Comparison of ENCODE assay signal across 1 cellular context in the genomic region with DNA sequence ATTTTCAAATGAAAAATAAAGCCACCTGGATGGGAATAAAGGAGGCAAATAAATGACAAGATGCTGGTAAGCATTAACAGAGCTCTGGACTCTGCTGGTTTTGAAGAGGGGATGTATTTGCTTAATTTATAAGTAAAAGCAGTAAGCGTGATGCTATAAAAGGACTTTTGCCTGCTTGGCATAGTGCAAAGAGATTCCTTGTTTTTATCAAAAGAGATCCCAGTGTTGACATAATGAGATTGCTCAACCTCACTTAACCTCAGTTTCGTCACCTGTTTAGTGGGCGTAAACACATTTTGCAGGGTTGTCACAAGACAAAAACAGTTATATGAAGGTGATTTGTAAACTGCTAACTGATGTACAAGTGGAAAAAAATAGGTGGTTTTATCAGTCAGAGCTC.
TF ChIP-seq lines count a peak whose summit lies in the region.

No MANE protein-coding gene starts in this region.

TF ChIP-seq in GM12878, 131 proteins besides CTCF, POLR2A, EP300 and RAD21 (continues in another document):
- no peak for TF ChIP-seq SREBF2 (IDR thresholded peaks at IDR 0.05; ENCODE audit: low read length)
- no peak for TF ChIP-seq NFIC (IDR thresholded peaks at IDR 0.05; ENCODE audit: low read depth, low read length)
- no peak for TF ChIP-seq SRF (IDR thresholded peaks at IDR 0.05; ENCODE audit: low read depth in 2 of 2, low read length in 2 of 2)
- TF ChIP-seq, protein P1, sequence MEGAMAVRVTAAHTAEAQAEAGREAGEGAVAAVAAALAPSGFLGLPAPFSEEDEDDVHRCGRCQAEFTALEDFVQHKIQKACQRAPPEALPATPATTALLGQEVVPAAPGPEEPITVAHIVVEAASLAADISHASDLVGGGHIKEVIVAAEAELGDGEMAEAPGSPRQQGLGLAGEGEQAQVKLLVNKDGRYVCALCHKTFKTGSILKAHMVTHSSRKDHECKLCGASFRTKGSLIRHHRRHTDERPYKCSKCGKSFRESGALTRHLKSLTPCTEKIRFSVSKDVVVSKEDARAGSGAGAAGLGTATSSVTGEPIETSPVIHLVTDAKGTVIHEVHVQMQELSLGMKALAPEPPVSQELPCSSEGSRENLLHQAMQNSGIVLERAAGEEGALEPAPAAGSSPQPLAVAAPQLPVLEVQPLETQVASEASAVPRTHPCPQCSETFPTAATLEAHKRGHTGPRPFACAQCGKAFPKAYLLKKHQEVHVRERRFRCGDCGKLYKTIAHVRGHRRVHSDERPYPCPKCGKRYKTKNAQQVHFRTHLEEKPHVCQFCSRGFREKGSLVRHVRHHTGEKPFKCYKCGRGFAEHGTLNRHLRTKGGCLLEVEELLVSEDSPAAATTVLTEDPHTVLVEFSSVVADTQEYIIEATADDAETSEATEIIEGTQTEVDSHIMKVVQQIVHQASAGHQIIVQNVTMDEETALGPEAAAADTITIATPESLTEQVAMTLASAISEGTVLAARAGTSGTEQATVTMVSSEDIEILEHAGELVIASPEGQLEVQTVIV (IDR thresholded peaks at IDR 0.05; ENCODE audit: borderline replicate concordance, partially characterized antibody): no peak
- TF ChIP-seq, protein P2, sequence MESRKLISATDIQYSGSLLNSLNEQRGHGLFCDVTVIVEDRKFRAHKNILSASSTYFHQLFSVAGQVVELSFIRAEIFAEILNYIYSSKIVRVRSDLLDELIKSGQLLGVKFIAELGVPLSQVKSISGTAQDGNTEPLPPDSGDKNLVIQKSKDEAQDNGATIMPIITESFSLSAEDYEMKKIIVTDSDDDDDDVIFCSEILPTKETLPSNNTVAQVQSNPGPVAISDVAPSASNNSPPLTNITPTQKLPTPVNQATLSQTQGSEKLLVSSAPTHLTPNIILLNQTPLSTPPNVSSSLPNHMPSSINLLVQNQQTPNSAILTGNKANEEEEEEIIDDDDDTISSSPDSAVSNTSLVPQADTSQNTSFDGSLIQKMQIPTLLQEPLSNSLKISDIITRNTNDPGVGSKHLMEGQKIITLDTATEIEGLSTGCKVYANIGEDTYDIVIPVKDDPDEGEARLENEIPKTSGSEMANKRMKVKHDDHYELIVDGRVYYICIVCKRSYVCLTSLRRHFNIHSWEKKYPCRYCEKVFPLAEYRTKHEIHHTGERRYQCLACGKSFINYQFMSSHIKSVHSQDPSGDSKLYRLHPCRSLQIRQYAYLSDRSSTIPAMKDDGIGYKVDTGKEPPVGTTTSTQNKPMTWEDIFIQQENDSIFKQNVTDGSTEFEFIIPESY (IDR thresholded peaks at IDR 0.05): no peak
- no peak for TF ChIP-seq TBL1XR1 (IDR thresholded peaks at IDR 0.05; ENCODE audit: low read depth, low read length)
- peak; percentile 38; the same call in 1 of the 2 replicates for TF ChIP-seq MTA2 (IDR thresholded peaks at IDR 0.05; ENCODE audit: low read depth)
- no peak for TF ChIP-seq NFYA (IDR thresholded peaks at IDR 0.05; ENCODE audit: borderline replicate concordance, low read depth, low read length)
- no peak for TF ChIP-seq PAX8 (IDR thresholded peaks at IDR 0.05)
- TF ChIP-seq, protein P3, sequence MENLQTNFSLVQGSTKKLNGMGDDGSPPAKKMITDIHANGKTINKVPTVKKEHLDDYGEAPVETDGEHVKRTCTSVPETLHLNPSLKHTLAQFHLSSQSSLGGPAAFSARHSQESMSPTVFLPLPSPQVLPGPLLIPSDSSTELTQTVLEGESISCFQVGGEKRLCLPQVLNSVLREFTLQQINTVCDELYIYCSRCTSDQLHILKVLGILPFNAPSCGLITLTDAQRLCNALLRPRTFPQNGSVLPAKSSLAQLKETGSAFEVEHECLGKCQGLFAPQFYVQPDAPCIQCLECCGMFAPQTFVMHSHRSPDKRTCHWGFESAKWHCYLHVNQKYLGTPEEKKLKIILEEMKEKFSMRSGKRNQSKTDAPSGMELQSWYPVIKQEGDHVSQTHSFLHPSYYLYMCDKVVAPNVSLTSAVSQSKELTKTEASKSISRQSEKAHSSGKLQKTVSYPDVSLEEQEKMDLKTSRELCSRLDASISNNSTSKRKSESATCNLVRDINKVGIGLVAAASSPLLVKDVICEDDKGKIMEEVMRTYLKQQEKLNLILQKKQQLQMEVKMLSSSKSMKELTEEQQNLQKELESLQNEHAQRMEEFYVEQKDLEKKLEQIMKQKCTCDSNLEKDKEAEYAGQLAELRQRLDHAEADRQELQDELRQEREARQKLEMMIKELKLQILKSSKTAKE (IDR thresholded peaks at IDR 0.05; ENCODE audit: low read depth, poor library complexity, severe bottlenecking): no peak
- no peak for TF ChIP-seq NRF1 (conservative IDR thresholded peaks at IDR 0.05; ENCODE audit: low read depth, low read length)
- peak; percentile 46; the same call in 1 of the 2 replicates for TF ChIP-seq IKZF1 (conservative IDR thresholded peaks at IDR 0.05)
- TF ChIP-seq GABPA (IDR thresholded peaks at IDR 0.05; ENCODE audit: low read depth): no peak
- TF ChIP-seq CREM (IDR thresholded peaks at IDR 0.05; ENCODE audit: low read depth): no peak
- TF ChIP-seq, protein P4, sequence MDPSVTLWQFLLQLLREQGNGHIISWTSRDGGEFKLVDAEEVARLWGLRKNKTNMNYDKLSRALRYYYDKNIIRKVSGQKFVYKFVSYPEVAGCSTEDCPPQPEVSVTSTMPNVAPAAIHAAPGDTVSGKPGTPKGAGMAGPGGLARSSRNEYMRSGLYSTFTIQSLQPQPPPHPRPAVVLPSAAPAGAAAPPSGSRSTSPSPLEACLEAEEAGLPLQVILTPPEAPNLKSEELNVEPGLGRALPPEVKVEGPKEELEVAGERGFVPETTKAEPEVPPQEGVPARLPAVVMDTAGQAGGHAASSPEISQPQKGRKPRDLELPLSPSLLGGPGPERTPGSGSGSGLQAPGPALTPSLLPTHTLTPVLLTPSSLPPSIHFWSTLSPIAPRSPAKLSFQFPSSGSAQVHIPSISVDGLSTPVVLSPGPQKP (IDR thresholded peaks at IDR 0.05; ENCODE audit: low read depth, low read length): no peak
- no peak for TF ChIP-seq RELA (IDR thresholded peaks at IDR 0.05; ENCODE audit: borderline replicate concordance, partially characterized antibody)
- TF ChIP-seq YY1 (IDR thresholded peaks at IDR 0.05; ENCODE audit: low read depth, low read length): no peak
- no peak for TF ChIP-seq EED (IDR thresholded peaks at IDR 0.05; ENCODE audit: low read depth)
- TF ChIP-seq PML (IDR thresholded peaks at IDR 0.05; ENCODE audit: low read length): no peak
- TF ChIP-seq, protein P5, sequence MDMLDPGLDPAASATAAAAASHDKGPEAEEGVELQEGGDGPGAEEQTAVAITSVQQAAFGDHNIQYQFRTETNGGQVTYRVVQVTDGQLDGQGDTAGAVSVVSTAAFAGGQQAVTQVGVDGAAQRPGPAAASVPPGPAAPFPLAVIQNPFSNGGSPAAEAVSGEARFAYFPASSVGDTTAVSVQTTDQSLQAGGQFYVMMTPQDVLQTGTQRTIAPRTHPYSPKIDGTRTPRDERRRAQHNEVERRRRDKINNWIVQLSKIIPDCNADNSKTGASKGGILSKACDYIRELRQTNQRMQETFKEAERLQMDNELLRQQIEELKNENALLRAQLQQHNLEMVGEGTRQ (IDR thresholded peaks at IDR 0.05; ENCODE audit: borderline replicate concordance, low read depth, low read length): no peak
- TF ChIP-seq SUZ12 (IDR thresholded peaks at IDR 0.05; ENCODE audit: unreplicated experiment): no peak
- TF ChIP-seq MYB (IDR thresholded peaks at IDR 0.05; ENCODE audit: borderline replicate concordance, low read depth, low read length): 0 out of 2 replicates have a peak, but pooled peaks have one; percentile 63
- TF ChIP-seq, protein P6, sequence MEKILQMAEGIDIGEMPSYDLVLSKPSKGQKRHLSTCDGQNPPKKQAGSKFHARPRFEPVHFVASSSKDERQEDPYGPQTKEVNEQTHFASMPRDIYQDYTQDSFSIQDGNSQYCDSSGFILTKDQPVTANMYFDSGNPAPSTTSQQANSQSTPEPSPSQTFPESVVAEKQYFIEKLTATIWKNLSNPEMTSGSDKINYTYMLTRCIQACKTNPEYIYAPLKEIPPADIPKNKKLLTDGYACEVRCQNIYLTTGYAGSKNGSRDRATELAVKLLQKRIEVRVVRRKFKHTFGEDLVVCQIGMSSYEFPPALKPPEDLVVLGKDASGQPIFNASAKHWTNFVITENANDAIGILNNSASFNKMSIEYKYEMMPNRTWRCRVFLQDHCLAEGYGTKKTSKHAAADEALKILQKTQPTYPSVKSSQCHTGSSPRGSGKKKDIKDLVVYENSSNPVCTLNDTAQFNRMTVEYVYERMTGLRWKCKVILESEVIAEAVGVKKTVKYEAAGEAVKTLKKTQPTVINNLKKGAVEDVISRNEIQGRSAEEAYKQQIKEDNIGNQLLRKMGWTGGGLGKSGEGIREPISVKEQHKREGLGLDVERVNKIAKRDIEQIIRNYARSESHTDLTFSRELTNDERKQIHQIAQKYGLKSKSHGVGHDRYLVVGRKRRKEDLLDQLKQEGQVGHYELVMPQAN (conservative IDR thresholded peaks at IDR 0.05): no peak
- no peak for TF ChIP-seq KAT2A (conservative IDR thresholded peaks at IDR 0.05; ENCODE audit: control insufficient read depth, low read depth, low read length)
- TF ChIP-seq POU2F2 (IDR thresholded peaks at IDR 0.05; ENCODE audit: borderline replicate concordance, low read depth, low read length): no peak
- TF ChIP-seq SMARCA5 (IDR thresholded peaks at IDR 0.05): no peak
- no peak for TF ChIP-seq HDGF (IDR thresholded peaks at IDR 0.05)
- TF ChIP-seq POLR2AphosphoS2 (IDR thresholded peaks at IDR 0.05; ENCODE audit: low read depth, low read length): no peak
- TF ChIP-seq RFX5 (IDR thresholded peaks at IDR 0.05; ENCODE audit: low read depth, low read length): no peak
- TF ChIP-seq EGR1 (IDR thresholded peaks at IDR 0.05; ENCODE audit: borderline replicate concordance in 1 of 2, low read depth in 2 of 2, low read length in 2 of 2): no peak
- TF ChIP-seq, protein P7, sequence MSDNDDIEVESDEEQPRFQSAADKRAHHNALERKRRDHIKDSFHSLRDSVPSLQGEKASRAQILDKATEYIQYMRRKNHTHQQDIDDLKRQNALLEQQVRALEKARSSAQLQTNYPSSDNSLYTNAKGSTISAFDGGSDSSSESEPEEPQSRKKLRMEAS (IDR thresholded peaks at IDR 0.05; ENCODE audit: low read depth, low read length): no peak
- no peak for TF ChIP-seq SREBF1 (IDR thresholded peaks at IDR 0.05; ENCODE audit: low read length)
- TF ChIP-seq, protein P8, sequence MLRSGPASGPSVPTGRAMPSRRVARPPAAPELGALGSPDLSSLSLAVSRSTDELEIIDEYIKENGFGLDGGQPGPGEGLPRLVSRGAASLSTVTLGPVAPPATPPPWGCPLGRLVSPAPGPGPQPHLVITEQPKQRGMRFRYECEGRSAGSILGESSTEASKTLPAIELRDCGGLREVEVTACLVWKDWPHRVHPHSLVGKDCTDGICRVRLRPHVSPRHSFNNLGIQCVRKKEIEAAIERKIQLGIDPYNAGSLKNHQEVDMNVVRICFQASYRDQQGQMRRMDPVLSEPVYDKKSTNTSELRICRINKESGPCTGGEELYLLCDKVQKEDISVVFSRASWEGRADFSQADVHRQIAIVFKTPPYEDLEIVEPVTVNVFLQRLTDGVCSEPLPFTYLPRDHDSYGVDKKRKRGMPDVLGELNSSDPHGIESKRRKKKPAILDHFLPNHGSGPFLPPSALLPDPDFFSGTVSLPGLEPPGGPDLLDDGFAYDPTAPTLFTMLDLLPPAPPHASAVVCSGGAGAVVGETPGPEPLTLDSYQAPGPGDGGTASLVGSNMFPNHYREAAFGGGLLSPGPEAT (IDR thresholded peaks at IDR 0.05; ENCODE audit: low read depth): peak; percentile 28; the same call in 1 of the 2 replicates
- TF ChIP-seq NBN (IDR thresholded peaks at IDR 0.05): no peak
- TF ChIP-seq, protein P9, sequence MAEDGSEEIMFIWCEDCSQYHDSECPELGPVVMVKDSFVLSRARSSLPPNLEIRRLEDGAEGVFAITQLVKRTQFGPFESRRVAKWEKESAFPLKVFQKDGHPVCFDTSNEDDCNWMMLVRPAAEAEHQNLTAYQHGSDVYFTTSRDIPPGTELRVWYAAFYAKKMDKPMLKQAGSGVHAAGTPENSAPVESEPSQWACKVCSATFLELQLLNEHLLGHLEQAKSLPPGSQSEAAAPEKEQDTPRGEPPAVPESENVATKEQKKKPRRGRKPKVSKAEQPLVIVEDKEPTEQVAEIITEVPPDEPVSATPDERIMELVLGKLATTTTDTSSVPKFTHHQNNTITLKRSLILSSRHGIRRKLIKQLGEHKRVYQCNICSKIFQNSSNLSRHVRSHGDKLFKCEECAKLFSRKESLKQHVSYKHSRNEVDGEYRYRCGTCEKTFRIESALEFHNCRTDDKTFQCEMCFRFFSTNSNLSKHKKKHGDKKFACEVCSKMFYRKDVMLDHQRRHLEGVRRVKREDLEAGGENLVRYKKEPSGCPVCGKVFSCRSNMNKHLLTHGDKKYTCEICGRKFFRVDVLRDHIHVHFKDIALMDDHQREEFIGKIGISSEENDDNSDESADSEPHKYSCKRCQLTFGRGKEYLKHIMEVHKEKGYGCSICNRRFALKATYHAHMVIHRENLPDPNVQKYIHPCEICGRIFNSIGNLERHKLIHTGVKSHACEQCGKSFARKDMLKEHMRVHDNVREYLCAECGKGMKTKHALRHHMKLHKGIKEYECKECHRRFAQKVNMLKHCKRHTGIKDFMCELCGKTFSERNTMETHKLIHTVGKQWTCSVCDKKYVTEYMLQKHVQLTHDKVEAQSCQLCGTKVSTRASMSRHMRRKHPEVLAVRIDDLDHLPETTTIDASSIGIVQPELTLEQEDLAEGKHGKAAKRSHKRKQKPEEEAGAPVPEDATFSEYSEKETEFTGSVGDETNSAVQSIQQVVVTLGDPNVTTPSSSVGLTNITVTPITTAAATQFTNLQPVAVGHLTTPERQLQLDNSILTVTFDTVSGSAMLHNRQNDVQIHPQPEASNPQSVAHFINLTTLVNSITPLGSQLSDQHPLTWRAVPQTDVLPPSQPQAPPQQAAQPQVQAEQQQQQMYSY (CRISPR knock-in tag; IDR thresholded peaks at IDR 0.05): no peak
- no peak for TF ChIP-seq IKZF2 (IDR thresholded peaks at IDR 0.05)
- TF ChIP-seq ESRRA (IDR thresholded peaks at IDR 0.05; ENCODE audit: low read length): no peak
- TF ChIP-seq, protein P10, sequence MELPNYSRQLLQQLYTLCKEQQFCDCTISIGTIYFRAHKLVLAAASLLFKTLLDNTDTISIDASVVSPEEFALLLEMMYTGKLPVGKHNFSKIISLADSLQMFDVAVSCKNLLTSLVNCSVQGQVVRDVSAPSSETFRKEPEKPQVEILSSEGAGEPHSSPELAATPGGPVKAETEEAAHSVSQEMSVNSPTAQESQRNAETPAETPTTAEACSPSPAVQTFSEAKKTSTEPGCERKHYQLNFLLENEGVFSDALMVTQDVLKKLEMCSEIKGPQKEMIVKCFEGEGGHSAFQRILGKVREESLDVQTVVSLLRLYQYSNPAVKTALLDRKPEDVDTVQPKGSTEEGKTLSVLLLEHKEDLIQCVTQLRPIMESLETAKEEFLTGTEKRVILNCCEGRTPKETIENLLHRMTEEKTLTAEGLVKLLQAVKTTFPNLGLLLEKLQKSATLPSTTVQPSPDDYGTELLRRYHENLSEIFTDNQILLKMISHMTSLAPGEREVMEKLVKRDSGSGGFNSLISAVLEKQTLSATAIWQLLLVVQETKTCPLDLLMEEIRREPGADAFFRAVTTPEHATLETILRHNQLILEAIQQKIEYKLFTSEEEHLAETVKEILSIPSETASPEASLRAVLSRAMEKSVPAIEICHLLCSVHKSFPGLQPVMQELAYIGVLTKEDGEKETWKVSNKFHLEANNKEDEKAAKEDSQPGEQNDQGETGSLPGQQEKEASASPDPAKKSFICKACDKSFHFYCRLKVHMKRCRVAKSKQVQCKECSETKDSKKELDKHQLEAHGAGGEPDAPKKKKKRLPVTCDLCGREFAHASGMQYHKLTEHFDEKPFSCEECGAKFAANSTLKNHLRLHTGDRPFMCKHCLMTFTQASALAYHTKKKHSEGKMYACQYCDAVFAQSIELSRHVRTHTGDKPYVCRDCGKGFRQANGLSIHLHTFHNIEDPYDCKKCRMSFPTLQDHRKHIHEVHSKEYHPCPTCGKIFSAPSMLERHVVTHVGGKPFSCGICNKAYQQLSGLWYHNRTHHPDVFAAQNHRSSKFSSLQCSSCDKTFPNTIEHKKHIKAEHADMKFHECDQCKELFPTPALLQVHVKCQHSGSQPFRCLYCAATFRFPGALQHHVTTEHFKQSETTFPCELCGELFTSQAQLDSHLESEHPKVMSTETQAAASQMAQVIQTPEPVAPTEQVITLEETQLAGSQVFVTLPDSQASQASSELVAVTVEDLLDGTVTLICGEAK (IDR thresholded peaks at IDR 0.05; ENCODE audit: borderline replicate concordance): no peak
